In genomic region chr1:224637510-224637909, GRCh38 we compare ENCODE assay signal across 13 cellular contexts. TPM values are rescaled to one million over a fixed set of nuclear protein-coding genes. Genes with fewer than 3 reads are reported as not detected.
DNase-seq lines count a peak whose midpoint lies in the region; ATAC-seq and TF ChIP-seq lines count a peak whose summit lies in the region.
"Had no signal": no experiment of that assay in that cellular context is flagged by ENCODE, and none has a peak within 500 bp of the region (broad histone marks: within the 10 kb centered on the region; RNA-seq: fewer than 3 reads in every experiment).

No MANE protein-coding gene starts in this region.

- H3K79me2 ChIP-seq in SK-N-SH (ENCODE audit: insufficient read depth) (peaks cover 33% of the 10 kb centered on the region), fibroblast of lung (ENCODE audit: control insufficient read depth, insufficient read depth, low read length) (peaks cover 7% of the 10 kb centered on the region)

- peaks cover 2% of the 10 kb centered on the region for H3K27me3 Mint-ChIP-seq in activated CD8-positive, alpha-beta memory T cell treated with anti-CD3 and anti-CD28 coated beads, Interleukin-2, amount 10 ng/mL, durations not matched to agents 7 days and 5 days
- H3K27me3 Mint-ChIP-seq in stimulated activated memory B cell treated with anti-CD40 and anti-IgM and Interleukin-4, amounts not matched to agents 10 μg/mL and 1 μg/mL and 100 μg/mL, for 72 hours: peaks cover 62% of the 10 kb centered on the region

- no peaks in the 10 kb centered on the region for H3K9me3 Mint-ChIP-seq in activated CD8-positive, alpha-beta memory T cell treated with anti-CD3 and anti-CD28 coated beads, Interleukin-2, amount 10 ng/mL, durations not matched to agents 7 days and 5 days (ENCODE audit: low read depth)
- no peaks in the 10 kb centered on the region for H3K9me3 Mint-ChIP-seq in stimulated activated memory B cell treated with anti-CD40 and anti-IgM and Interleukin-4, amounts not matched to agents 10 μg/mL and 1 μg/mL and 100 μg/mL, for 72 hours
- H3K9me3 Mint-ChIP-seq: stimulated activated naive CD8-positive, alpha-beta T cell treated with anti-CD3 and anti-CD28 coated beads, Interleukin-15, Interleukin-2, amounts not matched to agents 100 ng/mL and 50 ng/mL, for 24 hours had no signal

- H3K4me3 ChIP-seq in SK-N-SH (ENCODE audit: low read depth in 2 of 2, low read length in 1 of 2): no peak overlapping the region
- no peak overlapping the region for H3K4me3 ChIP-seq in fibroblast of lung (replicated peaks in 1 of 4; ENCODE audit: control extremely low read depth in 1 of 4, insufficient read depth in 1 of 4, low read depth in 3 of 4, low read length in 4 of 4)

- no peak for TF ChIP-seq RAD21 in SK-N-SH (IDR thresholded peaks at IDR 0.05; ENCODE audit: low read length)

- no peak for TF ChIP-seq EP300 in SK-N-SH (IDR thresholded peaks at IDR 0.05; ENCODE audit: borderline replicate concordance in 1 of 2, low read depth in 1 of 2, low read length in 1 of 2)

- H3K4me1 Mint-ChIP-seq in activated CD8-positive, alpha-beta memory T cell treated with anti-CD3 and anti-CD28 coated beads, Interleukin-2, amount 10 ng/mL, durations not matched to agents 7 days and 5 days: peaks cover 19% of the 10 kb centered on the region
- peaks cover 5% of the 10 kb centered on the region for H3K4me1 Mint-ChIP-seq in stimulated activated memory B cell treated with anti-CD40 and anti-IgM and Interleukin-4, amounts not matched to agents 10 μg/mL and 1 μg/mL and 100 μg/mL, for 72 hours

- CTCF ChIA-PET in activated CD8-positive, alpha-beta memory T cell treated with anti-CD3 and anti-CD28 coated beads, Interleukin-2, amount 10 ng/mL, durations not matched to agents 7 days and 5 days (lab: Charles Lee): interaction anchor here (1.5 kb wide), 1 partner anchor 124 kb away, joined by 8 read pairs; no protein-coding TSS in a partner anchor
- CTCF ChIA-PET in SK-N-SH (lab: Yijun Ruan, JAX): interaction anchor here (1.5 kb wide), 1 partner anchor 9 kb away, joined by 3 read pairs; no protein-coding TSS in a partner anchor

- H3K27ac ChIP-seq in SK-N-SH (ENCODE audit: low read depth in 2 of 2, low read length in 1 of 2) (peak overlapping the region; percentile 17 to 37; a peak in 3 of 4 replicates), fibroblast of lung (ENCODE audit: insufficient read depth, low read length) (peak overlapping the region; percentile 67)

- H3K27me3 ChIP-seq in SK-N-SH (ENCODE audit: insufficient read depth) (no peaks in the 10 kb centered on the region), fibroblast of lung (ENCODE audit: control insufficient read depth, insufficient read depth, low read length) (no peaks in the 10 kb centered on the region)
- H3K27me3 ChIP-seq: BE2C had no signal

- POLR2A ChIA-PET in SK-N-SH (lab: Yijun Ruan, JAX): no interaction called here

- peak; percentile 45 for ATAC-seq in activated CD8-positive, alpha-beta memory T cell treated with anti-CD3 and anti-CD28 coated beads, Interleukin-2, amount 10 ng/mL, durations not matched to agents 7 days and 5 days
- ATAC-seq in stimulated activated memory B cell treated with anti-CD40 and anti-IgM and Interleukin-4, amounts not matched to agents 10 μg/mL and 1 μg/mL and 100 μg/mL, for 72 hours: peak; percentile 25

- no peak overlapping the region for H3K9ac ChIP-seq in SK-N-SH
- no peak overlapping the region for H3K9ac ChIP-seq in fibroblast of lung (ENCODE audit: insufficient read depth, low read length)

- no peak overlapping the region for H2AFZ ChIP-seq in SK-N-SH (ENCODE audit: low read depth)
- H2AFZ ChIP-seq in fibroblast of lung (ENCODE audit: low read length): no peak overlapping the region

- H3K4me2 ChIP-seq in SK-N-SH (no peak overlapping the region), fibroblast of lung (ENCODE audit: extremely low read depth, insufficient read depth, low read length) (peak overlapping the region; percentile 68)

- WGBS in SK-N-SH (ENCODE audit: low lambda C conversion rate): 63% methylated on average over 5 of the region's 5 CpGs

- no peaks in the 10 kb centered on the region for H3K36me3 Mint-ChIP-seq in activated CD8-positive, alpha-beta memory T cell treated with anti-CD3 and anti-CD28 coated beads, Interleukin-2, amount 10 ng/mL, durations not matched to agents 7 days and 5 days
- no peaks in the 10 kb centered on the region for H3K36me3 Mint-ChIP-seq in stimulated activated memory B cell treated with anti-CD40 and anti-IgM and Interleukin-4, amounts not matched to agents 10 μg/mL and 1 μg/mL and 100 μg/mL, for 72 hours

- TF ChIP-seq CTCF in SK-N-SH (IDR thresholded peaks at IDR 0.05) (no peak), fibroblast of lung (conservative IDR thresholded peaks at IDR 0.05 in 1 of 2, IDR thresholded peaks at IDR 0.05 in 1 of 2; ENCODE audit: low read depth in 1 of 2, low read length in 2 of 2) (no peak)

- peaks cover 15% of the 10 kb centered on the region for H3F3A ChIP-seq in SK-N-SH (replicated peaks; ENCODE audit: insufficient read depth)

- no peak overlapping the region for H3K4me3 Mint-ChIP-seq in activated CD8-positive, alpha-beta memory T cell treated with anti-CD3 and anti-CD28 coated beads, Interleukin-2, amount 10 ng/mL, durations not matched to agents 7 days and 5 days
- no peak overlapping the region for H3K4me3 Mint-ChIP-seq in stimulated activated memory B cell treated with anti-CD40 and anti-IgM and Interleukin-4, amounts not matched to agents 10 μg/mL and 1 μg/mL and 100 μg/mL, for 72 hours
- H3K4me3 Mint-ChIP-seq: stimulated activated naive CD8-positive, alpha-beta T cell treated with anti-CD3 and anti-CD28 coated beads, Interleukin-15, Interleukin-2, amounts not matched to agents 100 ng/mL and 50 ng/mL, for 24 hours had no signal

- H3K27ac Mint-ChIP-seq in activated CD8-positive, alpha-beta memory T cell treated with anti-CD3 and anti-CD28 coated beads, Interleukin-2, amount 10 ng/mL, durations not matched to agents 7 days and 5 days: peak overlapping the region; percentile 54
- no peak overlapping the region for H3K27ac Mint-ChIP-seq in stimulated activated memory B cell treated with anti-CD40 and anti-IgM and Interleukin-4, amounts not matched to agents 10 μg/mL and 1 μg/mL and 100 μg/mL, for 72 hours
- H3K27ac Mint-ChIP-seq: stimulated activated naive CD8-positive, alpha-beta T cell treated with anti-CD3 and anti-CD28 coated beads, Interleukin-15, Interleukin-2, amounts not matched to agents 100 ng/mL and 50 ng/mL, for 24 hours had no signal

- DNase-seq in activated CD8-positive, alpha-beta memory T cell treated with anti-CD3 and anti-CD28 coated beads, Interleukin-2, amount 10 ng/mL, durations not matched to agents 7 days and 5 days: no peak
- no peak for DNase-seq in activated CD8-positive, alpha-beta memory T cell treated with anti-CD3 and anti-CD28 coated beads, Interleukin-2, amount 50 U/mL, for 4 hours
- no peak for DNase-seq in SK-N-SH
- peak; percentile 89 to 100 for DNase-seq in fibroblast of lung (ENCODE audit: low read depth in 2 of 2)
- no peak for DNase-seq in NCI-H226
- no peak for DNase-seq in C1 segment of cervical spinal cord (lab: John Stamatoyannopoulos, UW)
- no peak for DNase-seq in NCI-H1694 (lab: John Stamatoyannopoulos, UW)
- DNase-seq: activated CD8-positive, alpha-beta memory T cell treated with anti-CD3 and anti-CD28 coated beads, Interleukin-2, amount 50 U/mL, for 48 hours; BE2C; cerebellar nuclear complex; hypothalamus had no signal

- H4K20me1 ChIP-seq in SK-N-SH (ENCODE audit: insufficient read depth) (no peaks in the 10 kb centered on the region), fibroblast of lung (ENCODE audit: control insufficient read depth, extremely low read depth, insufficient read depth, low read length) (no peaks in the 10 kb centered on the region)

- H3K9me3 ChIP-seq in SK-N-SH (no peaks in the 10 kb centered on the region), fibroblast of lung (ENCODE audit: control insufficient read depth, insufficient read depth, low read depth, low read length) (no peaks in the 10 kb centered on the region)
- H3K9me3 ChIP-seq: BE2C had no signal

- no peaks in the 10 kb centered on the region for H3K9me2 ChIP-seq in SK-N-SH

- H3K4me1 ChIP-seq in SK-N-SH (ENCODE audit: control insufficient read depth in 1 of 2, insufficient read depth in 2 of 2, low read depth in 1 of 2, low read length in 1 of 2): peaks cover 4 to 49% of the 10 kb centered on the region in 2 experiments; a peak in 3 of 4 replicates
- H3K4me1 ChIP-seq in fibroblast of lung (ENCODE audit: control insufficient read depth, extremely low read depth, insufficient read depth, low read length): peaks cover 18% of the 10 kb centered on the region
- H3K4me1 ChIP-seq: BE2C had no signal

- H3K36me3 ChIP-seq in SK-N-SH (replicated peaks in 1 of 2; ENCODE audit: control insufficient read depth in 1 of 2, insufficient read depth in 2 of 2, low read length in 1 of 2): no peaks in the 10 kb centered on the region
- H3K36me3 ChIP-seq in fibroblast of lung (ENCODE audit: control insufficient read depth, insufficient read depth, low read length): peaks cover 2% of the 10 kb centered on the region
- H3K36me3 ChIP-seq: BE2C had no signal

TF ChIP-seq in SK-N-SH, 30 proteins besides CTCF, POLR2A, EP300 and RAD21 (continues in another document):
- no peak for TF ChIP-seq FOXJ3 (CRISPR knock-in tag; IDR thresholded peaks at IDR 0.05)
- no peak for TF ChIP-seq TAF1 (IDR thresholded peaks at IDR 0.05; ENCODE audit: borderline replicate concordance, low read depth, low read length)

RNA-seq across cellular contexts. Expression of gene CNIH3, which starts 21.4 kb away (rescaled TPM):
- 1 to 10 TPM; 1.1 to 3.6 TPM for total RNA-seq in activated CD8-positive, alpha-beta memory T cell treated with anti-CD3 and anti-CD28 coated beads, Interleukin-2, amount 10 ng/mL, durations not matched to agents 7 days and 5 days
- polyA plus RNA-seq in SK-N-SH (2012; rRNA removed) (18.8 and 19.1 TPM in 2 replicates), fibroblast of lung (3.7 and 19.7 TPM in 2 replicates)
- 17.0 and 19.6 TPM in 2 replicates for polyA plus RNA-seq in SK-N-SH (2012; cell fraction: cytosol; rRNA removed)
- 16.5 and 21.3 TPM in 2 replicates for polyA plus RNA-seq in SK-N-SH (2012; cell fraction: nucleus; rRNA removed)
- total RNA-seq in fibroblast of lung: 15.7 and 28.1 TPM in 2 replicates
- polyA plus RNA-seq in fibroblast of lung (2012): 4.8 and 22.8 TPM in 2 replicates
- 1.5 and 41.6 TPM in 2 replicates for polyA minus RNA-seq in fibroblast of lung (ENCODE audit: low replicate concordance)

Comparison
In these comparisons a context has a peak if more than half of its experiments do, and no peak if none do; other contexts are left out.
1. DNase-seq: peak in fibroblast of lung (2 of 2); none in activated CD8-positive, alpha-beta memory T cell treated with anti-CD3 and anti-CD28 coated beads, Interleukin-2, amount 10 ng/mL, durations not matched to agents 7 days and 5 days (single experiment), activated CD8-positive, alpha-beta memory T cell treated with anti-CD3 and anti-CD28 coated beads, Interleukin-2, amount 50 U/mL, for 4 hours (single experiment), SK-N-SH (single experiment), NCI-H226 (single experiment), C1 segment of cervical spinal cord (0 of 14) and NCI-H1694 (single experiment).